In genomic region chr1:3587133-3587733, GRCh38 we compare ENCODE assay signal across 19 cellular contexts. TPM values are rescaled to one million over a fixed set of nuclear protein-coding genes. Genes with fewer than 3 reads are reported as not detected.
A peak's percentile ranks its signal among the peaks of the same experiment; 100 is the strongest.
DNase-seq lines count a peak whose midpoint lies in the region; ATAC-seq and TF ChIP-seq lines count a peak whose summit lies in the region.
"Had no signal": no experiment of that assay in that cellular context is flagged by ENCODE, and none has a peak within 500 bp of the region (broad histone marks: within the 10 kb centered on the region; RNA-seq: fewer than 3 reads in every experiment).

No MANE protein-coding gene starts in this region.

- TF ChIP-seq CTCF in RWPE2 (IDR thresholded peaks at IDR 0.05; ENCODE audit: poor library complexity, severe bottlenecking) (no peak), foreskin fibroblast (IDR thresholded peaks at IDR 0.05; ENCODE audit: low read depth, low read length) (no peak), stomach (IDR thresholded peaks at IDR 0.05) (no peak), GM13977 (IDR thresholded peaks at IDR 0.05; ENCODE audit: extremely low read depth, insufficient read depth, missing control alignments) (no peak)

- WGBS in stomach, 5 donors, result 38 to 53% (median 48%) methylated on average over 21 of the region's 21 CpGs

- no peaks in the 10 kb centered on the region for H3K9me3 ChIP-seq in RWPE2 (ENCODE audit: severe bottlenecking)
- H3K9me3 ChIP-seq in stomach, result no peaks in the 10 kb centered on the region
- H3K9me3 ChIP-seq: neutrophil, right atrium auricular region, SK-N-SH, vagina had no signal

- DNase-seq in SIG-M5 treated with dmso at 0.1 percent for 504 hours (lab: John Stamatoyannopoulos, UW; ENCODE audit: unreplicated experiment) (peak; percentile 21), SIG-M5 (lab: John Stamatoyannopoulos, UW) (no peak), RWPE2 (ENCODE audit: low spot score) (no peak), foreskin fibroblast (peak; percentile 52 to 64), stomach (peak; percentile 52), GM13977 (ENCODE audit: low spot score) (no peak), amniotic stem cell (lab: John Stamatoyannopoulos, UW) (no peak)
- no peak for DNase-seq in stimulated activated CD4-positive, alpha-beta T cell treated with anti-CD3 and anti-CD28 coated beads, Interleukin-2, amount 100 ng/mL, for 48 hours
- DNase-seq: activated CD4-positive, alpha-beta memory T cell treated with anti-CD3 and anti-CD28 coated beads for 36 hours; activated T-cell treated with anti-CD3 and anti-CD28 coated beads, Interleukin-2, amount 50 U/mL, for 24 hours; cerebellar nuclear complex; GOT3; mammary epithelial cell; NCI-H146; NCI-H226; SK-N-SH had no signal

- H3K36me3 ChIP-seq in RWPE2 (ENCODE audit: low read depth) (no peaks in the 10 kb centered on the region), stomach (no peaks in the 10 kb centered on the region)
- H3K36me3 ChIP-seq: neutrophil, right atrium auricular region, vagina had no signal

- TF ChIP-seq EP300 in stomach (IDR thresholded peaks at IDR 0.05), result no peak

- TF ChIP-seq POLR2A in stomach (IDR thresholded peaks at IDR 0.05), result no peak

- no peaks in the 10 kb centered on the region for H3K27me3 ChIP-seq in RWPE2 (ENCODE audit: insufficient read depth, poor library complexity, severe bottlenecking)
- H3K27me3 ChIP-seq in stomach, result peaks cover 0 to 24% (median 0%) of the 10 kb centered on the region in 3 donors
- H3K27me3 ChIP-seq: neutrophil, right atrium auricular region, vagina had no signal

- peak; percentile 79 for ATAC-seq in RWPE2 (ENCODE audit: low read depth)

- in situ Hi-C loops in GM13977 (cut with MboI; ENCODE audit: low pct_unique_long_range_greater_than_20kb, low sequenced_read_pairs, unreplicated experiment), result no loop called here

- intact Hi-C loops in stomach (cut with DNase I; ENCODE audit: low total_unique reads), result no loop called here

- H3K4me3 ChIP-seq in RWPE2 (ENCODE audit: severe bottlenecking), result no peak overlapping the region
- no peak overlapping the region for H3K4me3 ChIP-seq in foreskin fibroblast (ENCODE audit: low read depth in 1 of 2, low read length in 2 of 2)
- no peak overlapping the region for H3K4me3 ChIP-seq in stomach
- H3K4me3 ChIP-seq: right atrium auricular region, vagina had no signal

- no peak overlapping the region for H3K27ac ChIP-seq in RWPE2 (ENCODE audit: poor library complexity, severe bottlenecking)
- H3K27ac ChIP-seq in stomach, result no peak overlapping the region
- H3K27ac ChIP-seq: neutrophil, right atrium auricular region, vagina had no signal

- H3K4me1 ChIP-seq in RWPE2 (ENCODE audit: insufficient read depth, poor library complexity, severe bottlenecking) (no peaks in the 10 kb centered on the region), stomach (peaks cover 0 to 10% (median 4%) of the 10 kb centered on the region in 4 donors)
- H3K4me1 ChIP-seq: vagina had no signal

RNA-seq across cellular contexts. Expression of gene MEGF6, which starts 24.1 kb away (rescaled TPM):
- total RNA-seq in stomach, result 10 to 100 TPM; 14.3 to 57.2 (median 41.1) TPM
- polyA plus RNA-seq in stomach, result 10 to 100 TPM in 2 of 3 donors, 1 to 10 TPM in 1; 2.6 to 18.6 (median 11.3) TPM

RNA-seq across cellular contexts. Expression of gene TPRG1L, which starts 37.6 kb away (rescaled TPM):
- 10 to 100 TPM; 21.6 to 43.3 (median 30.3) TPM for total RNA-seq in stomach
- 10 to 100 TPM; 29.7 to 60.0 (median 33.7) TPM for polyA plus RNA-seq in stomach

Comparison
In these comparisons a context has a peak if more than half of its experiments do, and no peak if none do; other contexts are left out.
1. DNase-seq: peak in SIG-M5 treated with dmso at 0.1 percent for 504 hours (single experiment), foreskin fibroblast (2 of 2) and stomach (single experiment); none in SIG-M5 (single experiment), RWPE2 (single experiment), GM13977 (single experiment), amniotic stem cell (single experiment) and stimulated activated CD4-positive, alpha-beta T cell treated with anti-CD3 and anti-CD28 coated beads, Interleukin-2, amount 100 ng/mL, for 48 hours (0 of 2).